ENCODE assay signal across 1 cellular context in the genomic region with DNA sequence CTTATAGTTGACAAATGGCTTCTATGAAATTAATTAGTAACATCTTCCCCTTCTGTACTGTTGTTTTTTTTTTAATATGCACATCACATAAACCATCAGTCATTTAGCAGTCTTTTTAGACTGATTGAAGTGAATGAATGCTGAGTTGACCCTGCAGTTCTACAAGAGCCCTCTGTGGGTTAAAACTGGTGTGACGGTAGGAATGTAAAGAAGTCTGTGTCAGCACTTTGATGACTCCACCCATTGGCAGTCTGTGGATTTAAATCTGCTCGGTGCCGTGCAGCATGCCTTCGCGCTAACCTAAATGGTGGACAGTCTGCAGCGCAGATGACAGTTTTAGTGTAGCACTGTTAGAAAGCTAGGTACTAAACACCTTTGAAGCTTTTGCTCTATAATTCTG.
TF ChIP-seq lines count a peak whose summit lies in the region.

No MANE protein-coding gene starts in this region.

TF ChIP-seq in WTC11, 78 proteins besides CTCF, POLR2A, EP300 and RAD21:
- TF ChIP-seq, protein P1, sequence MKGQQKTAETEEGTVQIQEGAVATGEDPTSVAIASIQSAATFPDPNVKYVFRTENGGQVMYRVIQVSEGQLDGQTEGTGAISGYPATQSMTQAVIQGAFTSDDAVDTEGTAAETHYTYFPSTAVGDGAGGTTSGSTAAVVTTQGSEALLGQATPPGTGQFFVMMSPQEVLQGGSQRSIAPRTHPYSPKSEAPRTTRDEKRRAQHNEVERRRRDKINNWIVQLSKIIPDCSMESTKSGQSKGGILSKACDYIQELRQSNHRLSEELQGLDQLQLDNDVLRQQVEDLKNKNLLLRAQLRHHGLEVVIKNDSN (CRISPR knock-in tag; IDR thresholded peaks at IDR 0.05), result no peak
